8 cellular contexts compared by ENCODE assay signal in genomic region chr2:179344280-179344961, GRCh38.
DNase-seq lines count a peak whose midpoint lies in the region; ATAC-seq and TF ChIP-seq lines count a peak whose summit lies in the region.

No MANE protein-coding gene starts in this region.

- no peak overlapping the region for H3K9ac ChIP-seq in rectal smooth muscle tissue (ENCODE audit: low read length)

- POLR2A ChIA-PET in Panc1 (lab: Charles Lee) = interaction anchor here (0.6 kb wide), 1 partner anchor 404 kb away, joined by 4 read pairs; no protein-coding TSS in a partner anchor

- CTCF ChIA-PET in Panc1 (lab: Charles Lee) = no interaction called here

- intact Hi-C loops in Panc1 (cut with micrococcal nuclease; ENCODE audit: unreplicated experiment) = no loop called here

- no peak overlapping the region for H3K27ac Mint-ChIP-seq in activated naive CD8-positive, alpha-beta T cell treated with anti-CD3 and anti-CD28 coated beads, Interleukin-2, amount 50 U/mL, for 24 hours

- peak overlapping the region; percentile 14 for H3K27ac ChIP-seq in Panc1 (ENCODE audit: low read length)
- peak overlapping the region; percentile 62 for H3K27ac ChIP-seq in rectal smooth muscle tissue (ENCODE audit: low read depth, low read length)

- no peaks in the 10 kb centered on the region for H3K36me3 ChIP-seq in Panc1 (ENCODE audit: control insufficient read depth, insufficient read depth, low read length)
- H3K36me3 ChIP-seq in rectal smooth muscle tissue (ENCODE audit: control insufficient read depth, insufficient read depth, low read length) = no peaks in the 10 kb centered on the region
- H3K36me3 ChIP-seq in MG63 = no peaks in the 10 kb centered on the region

- H3K4me3 Mint-ChIP-seq in activated naive CD8-positive, alpha-beta T cell treated with anti-CD3 and anti-CD28 coated beads, Interleukin-2, amount 50 U/mL, for 24 hours = no peak overlapping the region

- H3K4me3 ChIP-seq in Panc1 (ENCODE audit: low read depth in 2 of 2, low read length in 2 of 2) (no peak overlapping the region), foreskin fibroblast (ENCODE audit: low read depth in 1 of 2, low read length in 2 of 2) (no peak overlapping the region), rectal smooth muscle tissue (ENCODE audit: low read length) (no peak overlapping the region), MG63 (no peak overlapping the region)

- DNase-seq in EH (ENCODE audit: low read depth) (peak; percentile 56), Panc1 (ENCODE audit: low read depth, low spot score) (no peak), foreskin fibroblast (peak; percentile 4 to 40), MG63 (no peak), GF-D8 (lab: John Stamatoyannopoulos, UW) (no peak)
- no peak for DNase-seq in activated naive CD8-positive, alpha-beta T cell treated with anti-CD3 and anti-CD28 coated beads, Interleukin-2, amount 50 U/mL, for 24 hours
- no peak for DNase-seq in activated CD4-positive, alpha-beta T cell treated with anti-CD3 and anti-CD28 coated beads, Interleukin-2, amount 50 U/mL, for 48 hours

- no peaks in the 10 kb centered on the region for H3K27me3 ChIP-seq in Panc1 (ENCODE audit: control insufficient read depth, insufficient read depth, low read length)
- no peaks in the 10 kb centered on the region for H3K27me3 ChIP-seq in rectal smooth muscle tissue (ENCODE audit: control insufficient read depth, insufficient read depth, low read length)
- H3K27me3 ChIP-seq in MG63 = no peaks in the 10 kb centered on the region

- BruUV-seq in Panc1 (replicated peaks; lab: Mats Ljungman, UMichigan) = no TSS peak

- no peak for ATAC-seq in Panc1
- no peak for ATAC-seq in activated naive CD8-positive, alpha-beta T cell treated with anti-CD3 and anti-CD28 coated beads, Interleukin-2, amount 50 U/mL, for 24 hours

- H3K9me3 ChIP-seq in Panc1 (ENCODE audit: control insufficient read depth, insufficient read depth, low read depth, low read length) (no peaks in the 10 kb centered on the region), MG63 (no peaks in the 10 kb centered on the region)

- no peaks in the 10 kb centered on the region for H3K27me3 Mint-ChIP-seq in activated naive CD8-positive, alpha-beta T cell treated with anti-CD3 and anti-CD28 coated beads, Interleukin-2, amount 50 U/mL, for 24 hours

- in situ Hi-C loops in Panc1 (cut with HindIII; ENCODE audit: low pct_unique_long_range_greater_than_20kb, low sequenced_read_pairs) = no loop called here

- peaks cover 3% of the 10 kb centered on the region for H3K4me1 Mint-ChIP-seq in activated naive CD8-positive, alpha-beta T cell treated with anti-CD3 and anti-CD28 coated beads, Interleukin-2, amount 50 U/mL, for 24 hours

- H3K4me1 ChIP-seq in Panc1 (ENCODE audit: control insufficient read depth, insufficient read depth, low read length) = peaks cover 3% of the 10 kb centered on the region; the same call in 1 of the 2 replicates
- peaks cover 9% of the 10 kb centered on the region for H3K4me1 ChIP-seq in rectal smooth muscle tissue (ENCODE audit: control insufficient read depth, insufficient read depth, low read length)

- no peak for TF ChIP-seq CTCF in Panc1 (IDR thresholded peaks at IDR 0.05)
- TF ChIP-seq CTCF in foreskin fibroblast (IDR thresholded peaks at IDR 0.05; ENCODE audit: low read depth, low read length) = no peak

- H3K9me3 Mint-ChIP-seq in activated naive CD8-positive, alpha-beta T cell treated with anti-CD3 and anti-CD28 coated beads, Interleukin-2, amount 50 U/mL, for 24 hours = no peaks in the 10 kb centered on the region

- H3K36me3 Mint-ChIP-seq in activated naive CD8-positive, alpha-beta T cell treated with anti-CD3 and anti-CD28 coated beads, Interleukin-2, amount 50 U/mL, for 24 hours (ENCODE audit: low read depth) = no peaks in the 10 kb centered on the region

Comparison
In these comparisons a context has a peak if more than half of its experiments do, and no peak if none do; other contexts are left out.
1. DNase-seq: peak in EH (single experiment) and foreskin fibroblast (2 of 2); none in Panc1 (single experiment), MG63 (single experiment), activated naive CD8-positive, alpha-beta T cell treated with anti-CD3 and anti-CD28 coated beads, Interleukin-2, amount 50 U/mL, for 24 hours (single experiment), GF-D8 (single experiment) and activated CD4-positive, alpha-beta T cell treated with anti-CD3 and anti-CD28 coated beads, Interleukin-2, amount 50 U/mL, for 48 hours (0 of 2).